8 cellular contexts compared by ENCODE assay signal in the genomic region with DNA sequence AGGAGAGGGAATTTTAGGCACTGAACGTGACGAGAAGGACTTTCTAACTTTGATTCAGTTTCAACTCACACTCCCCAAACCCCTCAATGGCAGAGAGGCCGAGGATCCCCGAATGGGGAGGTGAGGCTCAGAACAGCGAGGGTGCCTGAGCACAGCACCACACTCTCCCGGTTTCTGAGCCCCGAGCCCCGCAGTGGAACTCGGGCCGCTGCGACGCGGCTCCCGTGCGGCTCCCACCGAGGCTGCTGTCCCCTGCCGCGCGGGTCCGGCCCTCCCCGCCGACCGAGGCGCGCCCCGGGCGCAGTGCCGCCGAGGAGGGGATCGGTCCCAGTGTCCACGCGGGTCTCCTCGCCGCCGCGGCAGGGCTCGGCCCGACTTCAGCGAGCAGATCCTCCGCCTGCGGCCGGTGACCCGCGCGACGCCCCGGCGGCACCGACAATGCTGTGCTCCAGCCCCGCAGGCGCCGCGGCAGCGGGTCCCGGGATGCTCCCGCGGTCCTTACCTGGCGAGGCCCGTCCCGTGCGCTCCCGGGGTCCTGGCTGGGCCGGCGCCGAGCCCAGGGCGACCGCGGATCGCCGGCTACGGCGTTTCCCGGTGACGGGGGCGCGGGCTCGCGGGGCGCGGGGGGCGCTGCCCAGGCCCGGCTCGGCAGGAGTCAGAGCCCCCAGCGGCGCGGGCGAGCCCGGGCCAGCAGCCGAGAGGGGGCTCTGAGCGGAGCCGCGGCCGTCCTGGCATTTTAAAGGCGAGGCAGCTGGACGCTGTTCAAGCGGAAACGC. TPM values are rescaled to one million over a fixed set of nuclear protein-coding genes. Genes with fewer than 3 reads are reported as not detected.
A peak's percentile ranks its signal among the peaks of the same experiment; 100 is the strongest.
DNase-seq lines count a peak whose midpoint lies in the region; ATAC-seq and TF ChIP-seq lines count a peak whose summit lies in the region.

Gene CTXND1 (minus strand): TSS at position 709 of the 776 bp plus-strand sequence. CDS start 50,264 bp downstream, outside the sequence.

- in situ Hi-C loops in IMR-90 (cut with MboI; ENCODE audit: low sequenced_read_pairs), result no loop called here

- peaks cover 2% of the 10 kb centered on the region; the same call in 1 of the 2 replicates for H3K4me1 ChIP-seq in IMR-90 (ENCODE audit: control insufficient read depth, insufficient read depth, low read length)

- intact Hi-C loops in IMR-90 (cut with micrococcal nuclease), result no loop called here

- DNase-seq in AG04449 (ENCODE audit: low read depth, low spot score) (no peak), IMR-90 (no peak), epidermal melanocyte (ENCODE audit: insufficient read length, low spot score) (peak; percentile 46)
- DNase-seq in natural killer cell treated with Interleukin-12 subunit alpha and Interleukin-12 subunit beta and Interleukin-15 and Interleukin-18, amount 100 ng/mL, for 72 hours (ENCODE audit: low spot score), result no peak
- no peak for DNase-seq in activated CD8-positive, alpha-beta memory T cell treated with anti-CD3 and anti-CD28 coated beads, Interleukin-2, amount 50 U/mL, for 48 hours
- DNase-seq in stimulated activated CD4-positive, alpha-beta T cell treated with anti-CD3 and anti-CD28 coated beads, Interleukin-4, amount 100 ng/mL, for 1 hour, result no peak

- H3K23ac ChIP-seq in IMR-90 (ENCODE audit: low read depth, low read length), result peak within 1 kb of the TSS; percentile 65

- no peak within 1 kb of the TSS for H2BK120ac ChIP-seq in IMR-90 (ENCODE audit: low read depth, low read length)

- H4K91ac ChIP-seq in IMR-90 (ENCODE audit: insufficient read depth, low read depth, low read length), result no peak within 1 kb of the TSS

- no peak within 1 kb of the TSS for H2AK9ac ChIP-seq in IMR-90 (replicated peaks; ENCODE audit: low read depth, low read length, poor library complexity)

- H3K4me1 Mint-ChIP-seq in natural killer cell treated with Interleukin-12 subunit alpha and Interleukin-12 subunit beta and Interleukin-15 and Interleukin-18, amount 100 ng/mL, for 72 hours (ENCODE audit: low read depth in 2 of 2), result peaks cover 0 to 3% of the 10 kb centered on the region in 2 donors

- no peak within 1 kb of the TSS for H2BK20ac ChIP-seq in IMR-90 (ENCODE audit: low read depth, low read length)

- TF ChIP-seq CTCF in AG04449 (IDR thresholded peaks at IDR 0.05; ENCODE audit: insufficient read depth, low read length, missing control alignments) (no peak), IMR-90 (conservative IDR thresholded peaks at IDR 0.05; ENCODE audit: low read depth, low read length) (no peak)

- POLR2A ChIA-PET in AG04449 (lab: Yijun Ruan, JAX) (no interaction called here), IMR-90 (lab: Charles Lee; ENCODE audit: unreplicated experiment) (no interaction called here)

- TF ChIP-seq POLR2A in IMR-90 (IDR thresholded peaks at IDR 0.05; ENCODE audit: low read depth, low read length), result no peak

- H4K5ac ChIP-seq in IMR-90 (ENCODE audit: low read depth, low read length), result no peak within 1 kb of the TSS

- H3K27me3 ChIP-seq in IMR-90 (ENCODE audit: control insufficient read depth, insufficient read depth, low read length), result peaks cover 72% of the 10 kb centered on the region

- H3K79me1 ChIP-seq in IMR-90 (ENCODE audit: low read depth in 1 of 2, low read length in 2 of 2), result no peaks in the 10 kb centered on the region

- no peak within 1 kb of the TSS for H4K8ac ChIP-seq in IMR-90 (ENCODE audit: low read depth in 2 of 2, low read length in 2 of 2)

- no peak within 1 kb of the TSS for H3K4ac ChIP-seq in IMR-90 (ENCODE audit: low read depth, low read length)

- no peaks in the 10 kb centered on the region for H4K20me1 ChIP-seq in IMR-90 (ENCODE audit: insufficient read depth, low read length)

- dilution Hi-C loops in IMR-90 (cut with HindIII; ENCODE audit: low sequenced_read_pairs, unreplicated experiment), result no loop called here

- H2AFZ ChIP-seq in IMR-90 (replicated peaks; ENCODE audit: low read length, poor library complexity), result peak within 1 kb of the TSS; percentile 60

- TF ChIP-seq RAD21 in IMR-90 (IDR thresholded peaks at IDR 0.05; ENCODE audit: low read length), result no peak

- H3K27me3 Mint-ChIP-seq in natural killer cell treated with Interleukin-12 subunit alpha and Interleukin-12 subunit beta and Interleukin-15 and Interleukin-18, amount 100 ng/mL, for 72 hours, result peaks cover 42 to 56% of the 10 kb centered on the region in 2 donors

- H3K18ac ChIP-seq in IMR-90 (ENCODE audit: low read depth, low read length), result no peak within 1 kb of the TSS

- no TSS peak for BruUV-seq in IMR-90 (replicated peaks; lab: Mats Ljungman, UMichigan)

- H3K9me3 ChIP-seq in IMR-90 (ENCODE audit: control insufficient read depth, insufficient read depth, low read length), result peaks cover 3% of the 10 kb centered on the region; the same call in 1 of the 2 replicates

- no peaks in the 10 kb centered on the region for H3K9me1 ChIP-seq in IMR-90 (ENCODE audit: insufficient read depth, low read length)

- H3K14ac ChIP-seq in IMR-90 (replicated peaks; ENCODE audit: low read depth, low read length), result no peak within 1 kb of the TSS

- peak within 1 kb of the TSS; percentile 54 for H3K4me3 Mint-ChIP-seq in natural killer cell treated with Interleukin-12 subunit alpha and Interleukin-12 subunit beta and Interleukin-15 and Interleukin-18, amount 100 ng/mL, for 72 hours

- no peaks in the 10 kb centered on the region for H3K36me3 Mint-ChIP-seq in natural killer cell treated with Interleukin-12 subunit alpha and Interleukin-12 subunit beta and Interleukin-15 and Interleukin-18, amount 100 ng/mL, for 72 hours

- no peak within 1 kb of the TSS for H3K56ac ChIP-seq in IMR-90 (ENCODE audit: extremely low read depth, insufficient read depth, low read length)

- H2BK5ac ChIP-seq in IMR-90 (ENCODE audit: low read depth, low read length, poor library complexity, severe bottlenecking), result no peak within 1 kb of the TSS

- no peak within 1 kb of the TSS for H2AK5ac ChIP-seq in IMR-90 (ENCODE audit: low read depth, low read length)

- H3K36me3 ChIP-seq in IMR-90 (ENCODE audit: control insufficient read depth, insufficient read depth, low read length), result no peaks in the 10 kb centered on the region

- no peak within 1 kb of the TSS for H3K27ac ChIP-seq in IMR-90 (ENCODE audit: insufficient read depth, low read length)

- ATAC-seq in IMR-90 (ENCODE audit: low read depth) (peak; percentile 61), HG03354 (IDR thresholded peaks at IDR 0.05; ENCODE audit: poor library complexity, severe bottlenecking, unreplicated experiment) (no peak), GM21619 (IDR thresholded peaks at IDR 0.05; ENCODE audit: unreplicated experiment) (no peak)
- peak; percentile 32 to 33 for ATAC-seq in natural killer cell treated with Interleukin-12 subunit alpha and Interleukin-12 subunit beta and Interleukin-15 and Interleukin-18, amount 100 ng/mL, for 72 hours

- no peaks in the 10 kb centered on the region for H3K9me3 Mint-ChIP-seq in natural killer cell treated with Interleukin-12 subunit alpha and Interleukin-12 subunit beta and Interleukin-15 and Interleukin-18, amount 100 ng/mL, for 72 hours

- CTCF ChIA-PET in AG04449 (lab: Yijun Ruan, JAX), result no interaction called here
- CTCF ChIA-PET in IMR-90 (lab: Yijun Ruan, JAX), result no interaction called here

- no peak within 1 kb of the TSS for H3K27ac Mint-ChIP-seq in natural killer cell treated with Interleukin-12 subunit alpha and Interleukin-12 subunit beta and Interleukin-15 and Interleukin-18, amount 100 ng/mL, for 72 hours

- H3K4me2 ChIP-seq in IMR-90 (ENCODE audit: low read depth, low read length), result peak within 1 kb of the TSS; percentile 84

- no peak within 1 kb of the TSS for H2BK15ac ChIP-seq in IMR-90 (ENCODE audit: low read depth, low read length)

- 1% methylated on average over 53 of the region's 97 CpGs; no CpG with 5 or more reads in 1 of the 2 experiments for WGBS in IMR-90 (ENCODE audit: extremely low coverage in 2 of 2, insufficient read length in 1 of 2), 2 experiments

- H3K4me3 ChIP-seq in AG04449 (ENCODE audit: low read depth, low read length) (peak within 1 kb of the TSS; percentile 20), IMR-90 (ENCODE audit: insufficient read depth, low read depth, low read length) (peak within 1 kb of the TSS; percentile 36)

- H3K9ac ChIP-seq in IMR-90 (ENCODE audit: low read depth, low read length), result no peak within 1 kb of the TSS

TF ChIP-seq in IMR-90, 13 proteins besides CTCF, POLR2A, EP300 and RAD21 (continues in another document):
- TF ChIP-seq, protein P1, sequence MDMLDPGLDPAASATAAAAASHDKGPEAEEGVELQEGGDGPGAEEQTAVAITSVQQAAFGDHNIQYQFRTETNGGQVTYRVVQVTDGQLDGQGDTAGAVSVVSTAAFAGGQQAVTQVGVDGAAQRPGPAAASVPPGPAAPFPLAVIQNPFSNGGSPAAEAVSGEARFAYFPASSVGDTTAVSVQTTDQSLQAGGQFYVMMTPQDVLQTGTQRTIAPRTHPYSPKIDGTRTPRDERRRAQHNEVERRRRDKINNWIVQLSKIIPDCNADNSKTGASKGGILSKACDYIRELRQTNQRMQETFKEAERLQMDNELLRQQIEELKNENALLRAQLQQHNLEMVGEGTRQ (IDR thresholded peaks at IDR 0.05; ENCODE audit: low read depth, low read length), result no peak
- TF ChIP-seq MAFK (IDR thresholded peaks at IDR 0.05; ENCODE audit: low read depth, low read length) (no peak), BHLHE40 (IDR thresholded peaks at IDR 0.05; ENCODE audit: low read depth, low read length) (no peak), CHD1 (IDR thresholded peaks at IDR 0.05; ENCODE audit: low read depth, low read length) (no peak), SMC3 (IDR thresholded peaks at IDR 0.05; ENCODE audit: low read depth, low read length) (no peak), RCOR1 (IDR thresholded peaks at IDR 0.05; ENCODE audit: insufficient replicate concordance, low read length) (no peak), MXI1 (IDR thresholded peaks at IDR 0.05; ENCODE audit: borderline replicate concordance, low read depth, low read length) (no peak), RFX5 (IDR thresholded peaks at IDR 0.05; ENCODE audit: low read depth, low read length) (no peak), FOS (IDR thresholded peaks at IDR 0.05; ENCODE audit: low read depth, low read length) (no peak)
- TF ChIP-seq, protein P2, sequence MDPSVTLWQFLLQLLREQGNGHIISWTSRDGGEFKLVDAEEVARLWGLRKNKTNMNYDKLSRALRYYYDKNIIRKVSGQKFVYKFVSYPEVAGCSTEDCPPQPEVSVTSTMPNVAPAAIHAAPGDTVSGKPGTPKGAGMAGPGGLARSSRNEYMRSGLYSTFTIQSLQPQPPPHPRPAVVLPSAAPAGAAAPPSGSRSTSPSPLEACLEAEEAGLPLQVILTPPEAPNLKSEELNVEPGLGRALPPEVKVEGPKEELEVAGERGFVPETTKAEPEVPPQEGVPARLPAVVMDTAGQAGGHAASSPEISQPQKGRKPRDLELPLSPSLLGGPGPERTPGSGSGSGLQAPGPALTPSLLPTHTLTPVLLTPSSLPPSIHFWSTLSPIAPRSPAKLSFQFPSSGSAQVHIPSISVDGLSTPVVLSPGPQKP (IDR thresholded peaks at IDR 0.05; ENCODE audit: borderline replicate concordance, low read depth, low read length), result no peak

RNA-seq across cellular contexts. Expression of gene CTXND1, which starts in this region (rescaled TPM):
- not detected in 2 replicates for total RNA-seq in IMR-90 (2012; rRNA removed)
- polyA plus RNA-seq in IMR-90 (2012; rRNA removed), result not detected in 2 replicates
- not detected in 2 replicates for polyA plus RNA-seq in IMR-90 (2012; cell fraction: cytosol; rRNA removed)
- polyA plus RNA-seq in IMR-90 (2012; cell fraction: nucleus; rRNA removed; ENCODE audit: low replicate concordance), result not detected in 2 replicates
- total RNA-seq in natural killer cell treated with Interleukin-12 subunit alpha and Interleukin-12 subunit beta and Interleukin-15 and Interleukin-18, amount 100 ng/mL, for 72 hours, result not detected

Comparison
In these comparisons a context has a peak if more than half of its experiments do, and no peak if none do; other contexts are left out.
1. Peak in ATAC-seq, H3K4me3 ChIP-seq and H3K4me2 ChIP-seq in IMR-90; RNA of the gene not detected or under 1 TPM.
2. Peak in ATAC-seq in natural killer cell treated with Interleukin-12 subunit alpha and Interleukin-12 subunit beta and Interleukin-15 and Interleukin-18, amount 100 ng/mL, for 72 hours; RNA of the gene not detected or under 1 TPM.